In genomic region chr22:37290737-37291136, GRCh38 we compare ENCODE assay signal across 16 cellular contexts. TPM values are rescaled to one million over a fixed set of nuclear protein-coding genes. Genes with fewer than 3 reads are reported as not detected.
DNase-seq lines count a peak whose midpoint lies in the region; ATAC-seq, FAIRE-seq and TF ChIP-seq lines count a peak whose summit lies in the region.
"Had no signal": no experiment of that assay in that cellular context is flagged by ENCODE, and none has a peak within 500 bp of the region (broad histone marks: within the 10 kb centered on the region; RNA-seq: fewer than 3 reads in every experiment).

No MANE protein-coding gene starts in this region.

- TF ChIP-seq CTCF in AG10803 (conservative IDR thresholded peaks at IDR 0.05; ENCODE audit: low read length) = no peak
- no peak for TF ChIP-seq CTCF in coronary artery (IDR thresholded peaks at IDR 0.05)

- no peak overlapping the region for H3K27ac ChIP-seq in coronary artery
- H3K27ac ChIP-seq: esophagus squamous epithelium, SK-N-MC had no signal

- no peaks in the 10 kb centered on the region for H3K4me1 ChIP-seq in adipocyte (ENCODE audit: control insufficient read depth, insufficient read depth, low read length)

- H3K27me3 ChIP-seq in adipocyte (replicated peaks; ENCODE audit: control insufficient read depth, insufficient read depth, low read length) = peaks cover 14% of the 10 kb centered on the region

- TF ChIP-seq POLR2A in H54 (IDR thresholded peaks at IDR 0.05; ENCODE audit: low read depth, low read length) = no peak

- DNase-seq in AG10803 (ENCODE audit: low read depth) = peak; percentile 73
- peak; percentile 50 for DNase-seq in H54 (ENCODE audit: insufficient read length, low spot score)
- DNase-seq in adipocyte (ENCODE audit: low read depth) = peak; percentile 33
- DNase-seq in myocyte (ENCODE audit: low read depth) = peak; percentile 64
- DNase-seq in coronary artery (ENCODE audit: low spot score) = no peak
- no peak for DNase-seq in NCI-H2081 treated with DMSO at 0.1 percent for 48 hours (lab: John Stamatoyannopoulos, UW)
- DNase-seq in stimulated activated naive CD8-positive, alpha-beta T cell treated with anti-CD3 and anti-CD28 coated beads, Interleukin-15, Interleukin-2, amounts not matched to agents 100 U/mL and 50 U/mL, for 24 hours = no peak
- DNase-seq: amniotic stem cell; esophagus squamous epithelium; NK-92 treated with Interleukin-12 subunit alpha and Interleukin-12 subunit beta, amount 100 ng/mL, for 24 hours; stimulated activated CD4-positive, alpha-beta T cell treated with anti-CD3 and anti-CD28 coated beads, Interleukin-2, amount 100 ng/mL, for 24 hours had no signal

- no peak overlapping the region for H3K9ac ChIP-seq in adipocyte (ENCODE audit: low read length)

- H3K4me3 ChIP-seq in AG10803 (ENCODE audit: low read length) = no peak overlapping the region
- H3K4me3 ChIP-seq in adipocyte (ENCODE audit: low read length) = no peak overlapping the region
- no peak overlapping the region for H3K4me3 ChIP-seq in coronary artery
- H3K4me3 ChIP-seq: esophagus squamous epithelium, SK-N-MC had no signal

- FAIRE-seq in H54 (lab: Jason Lieb, UNC) = no peak
- FAIRE-seq: colon, GM19239 had no signal

- peaks cover 5% of the 10 kb centered on the region for H3K9me3 ChIP-seq in adipocyte (ENCODE audit: control insufficient read depth, low read length)
- H3K9me3 ChIP-seq: esophagus squamous epithelium had no signal

- no peaks in the 10 kb centered on the region for H3K36me3 ChIP-seq in adipocyte (ENCODE audit: control insufficient read depth, insufficient read depth, low read length, severe bottlenecking)
- H3K36me3 ChIP-seq: esophagus squamous epithelium had no signal

- no peak for ATAC-seq in HG02840 (IDR thresholded peaks at IDR 0.05; ENCODE audit: low FRiP score, unreplicated experiment)
- ATAC-seq in stimulated activated naive CD8-positive, alpha-beta T cell treated with anti-CD3 and anti-CD28 coated beads, Interleukin-15, Interleukin-2, amounts not matched to agents 100 U/mL and 50 U/mL, for 24 hours = no peak

RNA-seq across cellular contexts. Expression of gene CYTH4, which starts 8.4 kb away (rescaled TPM):
- not detected in 2 replicates for total RNA-seq in myocyte
- not detected for polyA plus RNA-seq in myocyte (2012)
- total RNA-seq: MCF 10A had no signal

RNA-seq across cellular contexts. Expression of gene RAC2, which starts 46.7 kb away (rescaled TPM):
- not detected in 2 replicates for total RNA-seq in myocyte
- not detected for polyA plus RNA-seq in myocyte (2012)

Comparison
In these comparisons a context has a peak if more than half of its experiments do, and no peak if none do; other contexts are left out.
1. DNase-seq: peak in AG10803 (single experiment), H54 (single experiment), adipocyte (single experiment) and myocyte (single experiment); none in coronary artery (single experiment), NCI-H2081 treated with DMSO at 0.1 percent for 48 hours (single experiment) and stimulated activated naive CD8-positive, alpha-beta T cell treated with anti-CD3 and anti-CD28 coated beads, Interleukin-15, Interleukin-2, amounts not matched to agents 100 U/mL and 50 U/mL, for 24 hours (single experiment).